ENCODE assay signal across 8 cellular contexts in the genomic region with DNA sequence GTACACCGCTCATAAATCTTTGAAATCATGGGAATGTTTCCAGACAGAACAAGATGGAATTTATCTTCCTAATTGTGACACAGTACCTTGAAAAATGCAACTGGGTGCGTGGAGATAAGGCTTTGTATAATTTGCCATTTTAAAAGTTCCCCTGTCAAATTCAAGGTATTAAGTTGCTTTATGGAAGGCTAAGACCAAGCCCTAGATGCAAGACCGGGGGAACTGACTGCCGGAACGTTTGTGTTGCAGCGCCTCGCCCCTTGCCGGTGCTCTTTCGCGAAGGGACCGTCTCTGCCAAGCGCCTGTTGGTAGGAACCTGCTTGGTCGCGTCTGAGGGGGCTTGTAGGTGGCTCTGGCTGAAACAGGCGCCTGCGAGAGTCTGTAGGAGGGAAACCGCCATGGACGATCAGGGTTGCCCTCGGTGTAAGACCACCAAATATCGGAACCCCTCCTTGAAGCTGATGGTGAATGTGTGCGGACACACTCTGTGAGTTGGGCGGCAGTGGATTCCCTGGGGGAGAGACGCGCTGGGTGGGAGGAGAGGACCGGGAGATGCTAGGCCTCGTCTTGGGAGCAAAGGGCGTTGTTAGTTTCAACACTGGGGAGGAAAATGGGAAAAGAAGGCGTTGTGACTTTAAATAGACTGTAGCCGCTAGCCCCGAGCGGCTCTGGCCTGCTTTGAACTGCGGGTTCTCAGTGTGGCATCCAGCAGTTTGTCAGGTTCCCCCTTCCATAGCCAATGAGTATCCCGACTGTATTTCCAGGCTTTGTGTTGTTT.
DNase-seq lines count a peak whose midpoint lies in the region; ATAC-seq and TF ChIP-seq lines count a peak whose summit lies in the region.

TSS of gene MNAT1 (plus strand) at position 297 of the 778 bp plus-strand sequence. CDS start at position 399, 102 bp downstream.

- H3K4me3 ChIP-seq in AG09309 (ENCODE audit: control insufficient read depth, low read depth, low read length) = peak within 1 kb of the TSS; percentile 99
- H3K4me3 ChIP-seq in choroid plexus epithelial cell (ENCODE audit: low read depth, low read length) = peak within 1 kb of the TSS; percentile 88

- TF ChIP-seq CTCF in AG09309 (IDR thresholded peaks at IDR 0.05; ENCODE audit: control insufficient read depth, insufficient read depth, low read depth, low read length, missing control alignments) (peak; percentile 18), choroid plexus epithelial cell (conservative IDR thresholded peaks at IDR 0.05; ENCODE audit: low read depth, low read length) (peak; percentile 34)

- ATAC-seq in GM18907 (IDR thresholded peaks at IDR 0.05; ENCODE audit: unreplicated experiment) = peak; percentile 94
- ATAC-seq in HG03175 (IDR thresholded peaks at IDR 0.05; ENCODE audit: unreplicated experiment) = peak; percentile 93

- peak; percentile 50 for DNase-seq in AG09309 (ENCODE audit: low read depth)
- peak; percentile 81 for DNase-seq in NCI-H226
- DNase-seq in activated CD4-positive, alpha-beta T cell treated with anti-CD3 and anti-CD28 coated beads for 1 hour = peak; percentile 68
- peak; percentile 92 for DNase-seq in choroid plexus epithelial cell (ENCODE audit: low read depth)
- peak; percentile 92 for DNase-seq in left kidney (ENCODE audit: low read depth, low spot score)
- DNase-seq in stimulated activated CD4-positive, alpha-beta T cell treated with anti-CD3 and anti-CD28 coated beads, Interleukin-2, amount 100 ng/mL, for 24 hours = peak; percentile 81

Comparison
In these comparisons a context has a peak if more than half of its experiments do, and no peak if none do; other contexts are left out.
1. Peak in every context shown above with its lines: DNase-seq, ATAC-seq and H3K4me3 ChIP-seq.